Comparison of ENCODE assay signal across 10 cellular contexts in the genomic region with DNA sequence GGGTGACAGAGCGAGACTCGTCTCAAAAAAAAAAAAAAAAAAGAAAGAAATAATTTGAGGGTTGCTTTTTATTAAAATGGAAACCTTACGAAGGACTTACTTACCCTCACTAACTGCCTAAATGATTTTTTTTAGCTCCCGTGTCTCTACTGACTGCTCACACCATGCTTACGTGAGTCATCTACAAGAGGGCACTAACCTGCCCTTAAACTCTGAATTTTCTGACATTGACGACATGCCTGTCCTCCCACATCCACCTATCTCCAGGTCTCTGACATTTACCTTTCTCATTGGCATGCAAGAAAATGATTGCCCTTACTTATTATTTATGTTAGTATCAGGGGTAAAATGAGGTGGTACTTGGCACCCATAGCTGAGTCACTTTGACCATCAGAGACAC.
"Had no signal": no experiment of that assay in that cellular context is flagged by ENCODE, and none has a peak within 500 bp of the region (broad histone marks: within the 10 kb centered on the region; RNA-seq: fewer than 3 reads in every experiment).

No MANE protein-coding gene starts in this region.

- H3K27ac ChIP-seq: GM23248, HL-60, KMS-11 had no signal

- H3K36me3 ChIP-seq: HAP-1 had no signal

- H3K4me2 ChIP-seq: KMS-11 had no signal

- H3K9me3 ChIP-seq: HAP-1 had no signal

- H3K4me1 ChIP-seq: HAP-1 had no signal

- DNase-seq: GM23248, GOT3, H7, HFFc6, KBM-7 had no signal

- H3K4me3 ChIP-seq: GM23248, HAP-1 had no signal

- H3K9ac ChIP-seq: GM23248, KMS-11 had no signal

- ATAC-seq: HCT116, HepG2 had no signal
